In the genomic region with DNA sequence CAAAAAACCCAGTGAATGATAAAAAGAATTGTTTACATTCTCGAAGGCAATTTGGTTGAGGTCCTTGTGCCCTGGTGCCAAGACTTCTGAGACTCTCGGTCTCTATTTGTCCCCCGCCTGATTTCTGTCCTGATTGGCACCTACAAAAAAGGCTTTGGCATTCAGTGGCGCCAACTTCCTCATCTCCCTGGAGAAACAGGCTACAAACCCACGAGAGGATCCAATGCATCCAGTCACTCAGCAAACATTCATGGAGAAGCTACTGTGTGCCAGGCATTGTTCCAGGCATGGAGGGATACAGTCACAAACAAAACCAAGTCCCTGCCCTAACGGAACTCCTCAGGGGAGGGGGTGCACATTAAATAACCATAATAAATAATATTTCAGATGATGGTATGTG, we compare ENCODE assay signal across 15 cellular contexts. TPM values are rescaled to one million over a fixed set of nuclear protein-coding genes. Genes with fewer than 3 reads are reported as not detected.
DNase-seq lines count a peak whose midpoint lies in the region; ATAC-seq and TF ChIP-seq lines count a peak whose summit lies in the region.
"Had no signal": no experiment of that assay in that cellular context is flagged by ENCODE, and none has a peak within 500 bp of the region (broad histone marks: within the 10 kb centered on the region; RNA-seq: fewer than 3 reads in every experiment).

No MANE protein-coding gene starts in this region.

- H3K36me3 ChIP-seq in PC-3 (ENCODE audit: low read depth, low read length) (no peaks in the 10 kb centered on the region), thyroid gland (no peaks in the 10 kb centered on the region)
- H3K36me3 ChIP-seq: HAP-1 had no signal

- H3K36me3 Mint-ChIP-seq in activated CD8-positive, alpha-beta memory T cell treated with anti-CD3 and anti-CD28 coated beads, Interleukin-2, amount 10 ng/mL, durations not matched to agents 7 days and 5 days: no peaks in the 10 kb centered on the region
- H3K36me3 Mint-ChIP-seq in naive thymus-derived CD8-positive, alpha-beta T cell: no peaks in the 10 kb centered on the region
- H3K36me3 Mint-ChIP-seq: CD8-positive, alpha-beta memory T cell had no signal

- CTCF ChIA-PET in PC-3 (lab: Charles Lee): no interaction called here
- CTCF ChIA-PET in activated CD8-positive, alpha-beta memory T cell treated with anti-CD3 and anti-CD28 coated beads, Interleukin-2, amount 10 ng/mL, durations not matched to agents 7 days and 5 days (lab: Charles Lee): no interaction called here

- H3K4me3 Mint-ChIP-seq in activated CD8-positive, alpha-beta memory T cell treated with anti-CD3 and anti-CD28 coated beads, Interleukin-2, amount 10 ng/mL, durations not matched to agents 7 days and 5 days: no peak overlapping the region
- no peak overlapping the region for H3K4me3 Mint-ChIP-seq in naive thymus-derived CD8-positive, alpha-beta T cell
- H3K4me3 Mint-ChIP-seq: CD8-positive, alpha-beta memory T cell had no signal

- H3K4me1 ChIP-seq in PC-3 (ENCODE audit: insufficient read depth, low read length): no peaks in the 10 kb centered on the region
- H3K4me1 ChIP-seq in thyroid gland: peaks cover 35 to 47% of the 10 kb centered on the region in 2 donors
- H3K4me1 ChIP-seq: Caco-2, HAP-1 had no signal

- H3K9me3 Mint-ChIP-seq in activated CD8-positive, alpha-beta memory T cell treated with anti-CD3 and anti-CD28 coated beads, Interleukin-2, amount 10 ng/mL, durations not matched to agents 7 days and 5 days (ENCODE audit: low read depth): no peaks in the 10 kb centered on the region
- H3K9me3 Mint-ChIP-seq in naive thymus-derived CD8-positive, alpha-beta T cell: no peaks in the 10 kb centered on the region

- TF ChIP-seq POLR2A in thyroid gland (IDR thresholded peaks at IDR 0.05): no peak

- no peaks in the 10 kb centered on the region for H4K20me1 ChIP-seq in PC-3 (ENCODE audit: low read length)

- no peaks in the 10 kb centered on the region for H3K9me3 ChIP-seq in PC-3 (ENCODE audit: low read length)
- no peaks in the 10 kb centered on the region for H3K9me3 ChIP-seq in thyroid gland
- H3K9me3 ChIP-seq: Caco-2, HAP-1 had no signal

- H3K79me2 ChIP-seq in PC-3 (ENCODE audit: low read length): no peaks in the 10 kb centered on the region

- H3K4me3 ChIP-seq in PC-3 (ENCODE audit: low read length): no peak overlapping the region
- no peak overlapping the region for H3K4me3 ChIP-seq in thyroid gland (replicated peaks in 1 of 3)
- H3K4me3 ChIP-seq: GM12878, HAP-1 had no signal

- 54 to 63% methylated on average over 6 of the region's 6 CpGs for WGBS in thyroid gland, 2 donors

- ATAC-seq in PC-3: peak; percentile 64
- peak; percentile 18 for ATAC-seq in esophagus mucosa
- no peak for ATAC-seq in activated CD8-positive, alpha-beta memory T cell treated with anti-CD3 and anti-CD28 coated beads, Interleukin-2, amount 10 ng/mL, durations not matched to agents 7 days and 5 days
- ATAC-seq in naive thymus-derived CD8-positive, alpha-beta T cell: no peak
- no peak for ATAC-seq in HG02588 (IDR thresholded peaks at IDR 0.05; ENCODE audit: unreplicated experiment)
- ATAC-seq: GM12878, HepG2 had no signal

- no TSS peak for BruUV-seq in PC-3 (replicated peaks; lab: Mats Ljungman, UMichigan)

- no peaks in the 10 kb centered on the region for H3K9me2 ChIP-seq in PC-3 (replicated peaks; ENCODE audit: low read length)

- TF ChIP-seq CTCF in PC-3 (conservative IDR thresholded peaks at IDR 0.05; ENCODE audit: low read depth, low read length) (no peak), thyroid gland (IDR thresholded peaks at IDR 0.05) (no peak)

- DNase-seq in DMS53 (lab: John Stamatoyannopoulos, UW): peak; percentile 34
- no peak for DNase-seq in DMS53 treated with DMSO at 0.1 percent for 48 hours (lab: John Stamatoyannopoulos, UW; ENCODE audit: unreplicated experiment)
- DNase-seq in PC-3: peak; percentile 48
- DNase-seq in activated CD8-positive, alpha-beta memory T cell treated with anti-CD3 and anti-CD28 coated beads, Interleukin-2, amount 10 ng/mL, durations not matched to agents 7 days and 5 days: no peak
- DNase-seq in thyroid gland: no peak
- DNase-seq in naive thymus-derived CD8-positive, alpha-beta T cell: no peak
- DNase-seq: Caco-2; CD8-positive, alpha-beta memory T cell; GOT3 had no signal

- intact Hi-C loops in PC-3 (cut with micrococcal nuclease): no loop called here
- intact Hi-C loops in thyroid gland (cut with DNase I): no loop called here

- no peak overlapping the region for H2AFZ ChIP-seq in PC-3 (ENCODE audit: low read length)

- H3K27me3 Mint-ChIP-seq in activated CD8-positive, alpha-beta memory T cell treated with anti-CD3 and anti-CD28 coated beads, Interleukin-2, amount 10 ng/mL, durations not matched to agents 7 days and 5 days: peaks cover 22% of the 10 kb centered on the region
- H3K27me3 Mint-ChIP-seq in naive thymus-derived CD8-positive, alpha-beta T cell: peaks cover 0 to 15% (median 4%) of the 10 kb centered on the region in 5 donors

- H3K27ac ChIP-seq in PC-3 (ENCODE audit: low read length) (no peak overlapping the region), thyroid gland (peak overlapping the region in 1 of 3 donors; percentile 7)
- H3K27ac ChIP-seq: 22Rv1 had no signal

- H3K4me1 Mint-ChIP-seq in activated CD8-positive, alpha-beta memory T cell treated with anti-CD3 and anti-CD28 coated beads, Interleukin-2, amount 10 ng/mL, durations not matched to agents 7 days and 5 days: no peaks in the 10 kb centered on the region
- peaks cover 0 to 1% (median 0%) of the 10 kb centered on the region in 4 donors for H3K4me1 Mint-ChIP-seq in naive thymus-derived CD8-positive, alpha-beta T cell
- H3K4me1 Mint-ChIP-seq: CD8-positive, alpha-beta memory T cell had no signal

- H3K27me3 ChIP-seq in PC-3 (ENCODE audit: low read length) (no peaks in the 10 kb centered on the region), thyroid gland (no peaks in the 10 kb centered on the region)

- no peak overlapping the region for H3K9ac ChIP-seq in PC-3 (ENCODE audit: low read length)

- no peak overlapping the region for H3K4me2 ChIP-seq in PC-3 (ENCODE audit: low read length)

- H3K27ac Mint-ChIP-seq in activated CD8-positive, alpha-beta memory T cell treated with anti-CD3 and anti-CD28 coated beads, Interleukin-2, amount 10 ng/mL, durations not matched to agents 7 days and 5 days: no peak overlapping the region
- H3K27ac Mint-ChIP-seq in naive thymus-derived CD8-positive, alpha-beta T cell: no peak overlapping the region

- POLR2A ChIA-PET in PC-3 (lab: Charles Lee; ENCODE audit: unreplicated experiment): no interaction called here
- POLR2A ChIA-PET in naive thymus-derived CD8-positive, alpha-beta T cell (lab: Charles Lee): no interaction called here

- H3F3A ChIP-seq in PC-3 (ENCODE audit: low read length, unreplicated experiment): no peaks in the 10 kb centered on the region

RNA-seq across cellular contexts. Expression of a gene that starts 42.7 kb away (rescaled TPM):
- total RNA-seq in PC-3 (2014; rRNA removed): 852 and 906 TPM in 2 replicates
- 95.2 TPM for total RNA-seq in esophagus mucosa
- under 1 TPM; 0.28 to 0.35 TPM for total RNA-seq in activated CD8-positive, alpha-beta memory T cell treated with anti-CD3 and anti-CD28 coated beads, Interleukin-2, amount 10 ng/mL, durations not matched to agents 7 days and 5 days
- 100 to 1,000 TPM; 127 to 193 (median 159) TPM for total RNA-seq in thyroid gland
- not detected for total RNA-seq in naive thymus-derived CD8-positive, alpha-beta T cell
- polyA plus RNA-seq in naive thymus-derived CD8-positive, alpha-beta T cell: not detected
- total RNA-seq: CD8-positive, alpha-beta memory T cell had no signal
- polyA plus RNA-seq: CD8-positive, alpha-beta memory T cell had no signal

Comparison
In these comparisons a context has a peak if more than half of its experiments do, and no peak if none do; other contexts are left out.
1. DNase-seq: peak in DMS53 (single experiment) and PC-3 (single experiment); none in DMS53 treated with DMSO at 0.1 percent for 48 hours (single experiment), activated CD8-positive, alpha-beta memory T cell treated with anti-CD3 and anti-CD28 coated beads, Interleukin-2, amount 10 ng/mL, durations not matched to agents 7 days and 5 days (single experiment), thyroid gland (0 of 2) and naive thymus-derived CD8-positive, alpha-beta T cell (0 of 10).
2. ATAC-seq: peak in PC-3 (single experiment) and esophagus mucosa (single experiment); none in activated CD8-positive, alpha-beta memory T cell treated with anti-CD3 and anti-CD28 coated beads, Interleukin-2, amount 10 ng/mL, durations not matched to agents 7 days and 5 days (single experiment), naive thymus-derived CD8-positive, alpha-beta T cell (0 of 2) and HG02588 (single experiment).
3. RNA of a gene that starts 42.7 kb away (total RNA-seq): 852 to 906 TPM in PC-3, 127 to 193 TPM in thyroid gland and 95.2 TPM in esophagus mucosa (single experiment); 0.28 to 0.35 TPM in activated CD8-positive, alpha-beta memory T cell treated with anti-CD3 and anti-CD28 coated beads, Interleukin-2, amount 10 ng/mL, durations not matched to agents 7 days and 5 days and not detected in naive thymus-derived CD8-positive, alpha-beta T cell; every median in the first group is over 10 times any median in the second.